In genomic region chr2:1893856-1894255, GRCh38 we compare ENCODE assay signal across 20 cellular contexts.
DNase-seq lines count a peak whose midpoint lies in the region; ATAC-seq, FAIRE-seq and TF ChIP-seq lines count a peak whose summit lies in the region.
"Had no signal": no experiment of that assay in that cellular context is flagged by ENCODE, and none has a peak within 500 bp of the region (broad histone marks: within the 10 kb centered on the region; RNA-seq: fewer than 3 reads in every experiment).

No MANE protein-coding gene starts in this region.

- H3K4me2 ChIP-seq in BLaER1 treated with 17β-estradiol and CSF1 and Interleukin-3, amounts not matched to agents 10 nM and 100 nM: peak overlapping the region in 7 of 11 experiments; percentile 4 to 46 (median 39); a peak in 11 of 22 replicates
- H3K4me2 ChIP-seq in GM12878 (ENCODE audit: control insufficient read depth, insufficient read depth): no peak overlapping the region

- H3K27me3 ChIP-seq in BLaER1 treated with 17β-estradiol and CSF1 and Interleukin-3, amounts not matched to agents 10 nM and 100 nM: no peaks in the 10 kb centered on the region
- H3K27me3 ChIP-seq in GM12878 (replicated peaks in 1 of 2; ENCODE audit: control insufficient read depth in 2 of 2, insufficient read depth in 2 of 2, low read length in 1 of 2): no peaks in the 10 kb centered on the region
- H3K27me3 ChIP-seq in sigmoid colon: peaks cover 0 to 5% (median 0%) of the 10 kb centered on the region in 3 donors
- no peaks in the 10 kb centered on the region for H3K27me3 ChIP-seq in thyroid gland

- H3K9me3 ChIP-seq in BLaER1 treated with 17β-estradiol and CSF1 and Interleukin-3, amounts not matched to agents 10 nM and 100 nM (replicated peaks in 1 of 11): peaks cover 3 to 25% (median 17%) of the 10 kb centered on the region in 11 experiments; a peak in 14 of 22 replicates
- H3K9me3 ChIP-seq in GM12878 (replicated peaks; ENCODE audit: control insufficient read depth, insufficient read depth, low read length) (no peaks in the 10 kb centered on the region), sigmoid colon (no peaks in the 10 kb centered on the region), thyroid gland (no peaks in the 10 kb centered on the region)
- H3K9me3 ChIP-seq: Caco-2 had no signal

- no TSS peak for BruUV-seq in GM12878 (replicated peaks; lab: Mats Ljungman, UMichigan)

- no peak for TF ChIP-seq POLR2A in GM12878 (IDR thresholded peaks at IDR 0.05; ENCODE audit: low read depth, low read length)
- no peak for TF ChIP-seq POLR2A in sigmoid colon (IDR thresholded peaks at IDR 0.05)
- TF ChIP-seq POLR2A in thyroid gland (IDR thresholded peaks at IDR 0.05): no peak
- no peak for TF ChIP-seq POLR2A in lower leg skin (IDR thresholded peaks at IDR 0.05)

- peaks cover 0 to 23% (median 9%) of the 10 kb centered on the region in 10 experiments; a peak in 11 of 20 replicates for H3K4me1 ChIP-seq in BLaER1 treated with 17β-estradiol and CSF1 and Interleukin-3, amounts not matched to agents 10 nM and 100 nM
- H3K4me1 ChIP-seq in GM12878 (ENCODE audit: control insufficient read depth, insufficient read depth, low read length) (no peaks in the 10 kb centered on the region), sigmoid colon (no peaks in the 10 kb centered on the region), thyroid gland (peaks cover 0 to 8% of the 10 kb centered on the region in 2 donors)
- H3K4me1 ChIP-seq: Caco-2 had no signal

- WGBS in GM12878 (ENCODE audit: insufficient coverage, insufficient replicate concordance, low lambda C conversion rate, missing lambda C conversion rate): 24% methylated on average over 4 of the region's 4 CpGs
- 76 to 81% methylated on average over 4 of the region's 4 CpGs for WGBS in sigmoid colon, 2 donors
- WGBS in thyroid gland, 2 donors: 61 to 65% methylated on average over 3 to 4 of the region's 4 CpGs
- WGBS in lower leg skin, 2 donors: 45 to 52% methylated on average over 4 of the region's 4 CpGs

- in situ Hi-C loops in GM12878 (cut with MboI): no loop called here

- CTCF ChIA-PET in GM12878 (lab: Yijun Ruan, JAX): no interaction called here

- no peak overlapping the region for H3K9ac ChIP-seq in BLaER1 treated with 17β-estradiol and CSF1 and Interleukin-3, amounts not matched to agents 10 nM and 100 nM
- H3K9ac ChIP-seq in GM12878 (ENCODE audit: control insufficient read depth, insufficient read depth, low read length): no peak overlapping the region

- H3K36me3 ChIP-seq in BLaER1 treated with 17β-estradiol and CSF1 and Interleukin-3, amounts not matched to agents 10 nM and 100 nM: no peaks in the 10 kb centered on the region
- H3K36me3 ChIP-seq in GM12878 (ENCODE audit: control insufficient read depth in 2 of 2, insufficient read depth in 2 of 2, low read length in 1 of 2) (no peaks in the 10 kb centered on the region), sigmoid colon (no peaks in the 10 kb centered on the region), thyroid gland (no peaks in the 10 kb centered on the region)

- no peak for FAIRE-seq in GM12878 (lab: Jason Lieb, UNC)
- FAIRE-seq: D721Med, GM12892, GM18507, H1 had no signal

- H3K4me3 ChIP-seq in BLaER1 treated with 17β-estradiol and CSF1 and Interleukin-3, amounts not matched to agents 10 nM and 100 nM: no peak overlapping the region
- H3K4me3 ChIP-seq in GM12878: no peak overlapping the region
- no peak overlapping the region for H3K4me3 ChIP-seq in sigmoid colon
- no peak overlapping the region for H3K4me3 ChIP-seq in thyroid gland (replicated peaks in 1 of 3)
- H3K4me3 ChIP-seq in lower leg skin (ENCODE audit: low read depth, poor library complexity, severe bottlenecking): no peak overlapping the region

- DNase-seq in GM12878 (ENCODE audit: low read depth, low spot score) (no peak), myocyte (ENCODE audit: low read depth) (peak; percentile 13), sigmoid colon (peak; percentile 37), thyroid gland (no peak), lower leg skin (ENCODE audit: low spot score in 2 of 2) (no peak)
- DNase-seq in activated CD8-positive, alpha-beta memory T cell treated with anti-CD3 and anti-CD28 coated beads, Interleukin-2, amount 50 U/mL, for 4 hours: no peak
- DNase-seq: 8988T; C1 segment of cervical spinal cord; Caco-2; CD4-positive, CD25-positive, alpha-beta regulatory T cell; DMS153; DMS79 treated with DMSO at 0.1 percent for 48 hours; H9; KG1 had no signal

- no peak for TF ChIP-seq CTCF in GM12878 (IDR thresholded peaks at IDR 0.05 in 2 of 3, conservative IDR thresholded peaks at IDR 0.05 in 1 of 3; ENCODE audit: control insufficient read depth in 2 of 3, extremely low read depth in 1 of 3, insufficient read depth in 1 of 3, low read depth in 3 of 3, low read length in 3 of 3)
- no peak for TF ChIP-seq CTCF in sigmoid colon (IDR thresholded peaks at IDR 0.05)
- no peak for TF ChIP-seq CTCF in thyroid gland (IDR thresholded peaks at IDR 0.05)
- no peak for TF ChIP-seq CTCF in lower leg skin (IDR thresholded peaks at IDR 0.05)

- no peaks in the 10 kb centered on the region for H3K79me2 ChIP-seq in GM12878 (ENCODE audit: control insufficient read depth, insufficient read depth, low read length)

- RAD21 ChIA-PET in GM12878 (lab: Charles Lee; ENCODE audit: unreplicated experiment): no interaction called here

- TF ChIP-seq RAD21 in GM12878 (IDR thresholded peaks at IDR 0.05; ENCODE audit: insufficient read depth, low read depth, low read length): no peak

- no peaks in the 10 kb centered on the region for H4K20me1 ChIP-seq in BLaER1 treated with 17β-estradiol and CSF1 and Interleukin-3, amounts not matched to agents 10 nM and 100 nM
- no peaks in the 10 kb centered on the region for H4K20me1 ChIP-seq in GM12878 (ENCODE audit: control insufficient read depth, insufficient read depth)

- SMC1A ChIA-PET in GM12878 (lab: Charles Lee; ENCODE audit: uncharacterized antibody, unreplicated experiment): no interaction called here

- no peak overlapping the region for H2AFZ ChIP-seq in GM12878 (ENCODE audit: control insufficient read depth, low read depth, low read length)

- POLR2A ChIA-PET in GM12878 (lab: Charles Lee): no interaction called here

- ATAC-seq in GM12878 (no peak), HG03175 (IDR thresholded peaks at IDR 0.05; ENCODE audit: unreplicated experiment) (no peak)

- no peak overlapping the region for H3K27ac ChIP-seq in BLaER1 treated with 17β-estradiol and CSF1 and Interleukin-3, amounts not matched to agents 10 nM and 100 nM
- H3K27ac ChIP-seq in GM12878 (ENCODE audit: control insufficient read depth, insufficient read depth) (no peak overlapping the region), sigmoid colon (no peak overlapping the region), thyroid gland (no peak overlapping the region)

- TF ChIP-seq EP300 in GM12878 (IDR thresholded peaks at IDR 0.05; ENCODE audit: borderline replicate concordance in 1 of 2, control insufficient read depth in 1 of 2, low read depth in 2 of 2, low read length in 2 of 2) (no peak), sigmoid colon (IDR thresholded peaks at IDR 0.05) (no peak)

- intact Hi-C loops in GM12878 (cut with micrococcal nuclease; ENCODE audit: unreplicated experiment): no loop called here
- intact Hi-C loops in sigmoid colon (cut with DNase I): no loop called here
- intact Hi-C loops in thyroid gland (cut with DNase I): no loop called here
- intact Hi-C loops in lower leg skin (cut with DNase I; ENCODE audit: low total_unique reads): no loop called here

TF ChIP-seq in GM12878, 131 proteins besides CTCF, POLR2A, EP300 and RAD21:
- TF ChIP-seq BCL3 (IDR thresholded peaks at IDR 0.05; ENCODE audit: borderline replicate concordance, insufficient read depth, low read depth, low read length, poor library complexity, severe bottlenecking): peak; percentile 49
- no peak for TF ChIP-seq FOXM1 (IDR thresholded peaks at IDR 0.05; ENCODE audit: low read depth, low read length)

Comparison
In these comparisons a context has a peak if more than half of its experiments do, and no peak if none do; other contexts are left out.
1. DNase-seq: peak in myocyte (single experiment) and sigmoid colon (single experiment); none in GM12878 (single experiment), thyroid gland (0 of 2), activated CD8-positive, alpha-beta memory T cell treated with anti-CD3 and anti-CD28 coated beads, Interleukin-2, amount 50 U/mL, for 4 hours (single experiment) and lower leg skin (0 of 2).